Comparison of ENCODE assay signal across 8 cellular contexts in the genomic region with DNA sequence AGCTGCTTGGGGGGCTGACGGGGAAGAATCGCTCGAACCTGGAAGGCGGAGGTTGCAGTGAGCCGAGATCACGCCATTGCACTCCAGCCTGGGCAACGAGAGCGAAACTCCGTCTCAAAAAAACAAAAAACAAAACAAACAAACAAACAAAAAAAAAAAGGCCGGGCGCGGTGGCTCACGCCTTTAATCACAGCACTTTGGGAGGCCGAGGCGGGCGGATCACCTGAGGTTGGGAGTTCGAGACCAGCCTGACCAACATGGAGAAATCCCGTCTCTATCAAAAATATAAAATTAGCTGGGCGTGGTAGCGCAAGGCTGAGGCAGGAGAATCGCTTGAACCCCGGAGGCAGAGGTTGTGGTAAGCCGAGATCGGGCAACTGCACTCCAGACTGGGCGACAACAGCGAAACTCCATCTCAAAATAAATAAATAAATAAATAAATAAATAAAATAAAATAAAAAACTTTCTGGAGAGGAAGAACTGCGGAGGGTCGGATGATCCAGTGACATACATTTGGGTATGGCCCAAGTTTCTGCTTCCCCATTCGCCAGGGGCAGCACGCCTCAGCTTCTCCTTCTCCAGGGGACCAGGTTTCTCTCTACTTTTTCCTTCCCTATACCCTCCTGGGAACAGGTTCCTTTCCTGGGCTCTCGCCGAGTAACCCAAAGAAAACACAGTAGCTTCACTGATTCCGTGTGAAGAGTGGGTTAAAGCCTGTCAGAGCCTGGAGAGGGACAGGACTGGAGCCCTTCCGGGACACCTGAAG. TPM values are rescaled to one million over a fixed set of nuclear protein-coding genes. Genes with fewer than 3 reads are reported as not detected.
DNase-seq lines count a peak whose midpoint lies in the region; ATAC-seq and TF ChIP-seq lines count a peak whose summit lies in the region.
"Not testable (repeated sequence)": the region's sequence is repeated elsewhere in the genome, so short reads cannot be mapped to it uniquely, and the experiment has no call there.

No MANE protein-coding gene starts in this region.

- CTCF ChIA-PET in CD8-positive, alpha-beta T cell (lab: Charles Lee): interaction anchor here (0.5 to 2.4 kb wide), 4 partner anchors 18 to 214 kb away, joined by 3 to 18 read pairs (median 4); no protein-coding TSS in a partner anchor
- CTCF ChIA-PET in RWPE1 (lab: Yijun Ruan, JAX): interaction anchor here (0.6 to 0.9 kb wide), 5 partner anchors 13 to 377 kb away, joined by 3 to 4 read pairs (median 3); a partner anchor contains a TSS

- H3K9me3 Mint-ChIP-seq in CD8-positive, alpha-beta T cell; activated T-helper 2 cell treated with anti-CD3 and anti-CD28 coated beads, Interferon-gamma antibody, Interleukin-2, Interleukin-4, amounts not matched to agents 10 μg/mL and 5 μg/mL and 100 μg/mL, durations not matched to agents 14 hours and 24 hours and 36 hours; effector memory CD8-positive, alpha-beta T cell; nephron progenitor cell: not testable (repeated sequence)

- H3K9me3 ChIP-seq in CD8-positive, alpha-beta T cell (ENCODE audit: low read length); iPS-20b (ENCODE audit: insufficient read depth, low read depth, low read length): not testable (repeated sequence)

- H3K4me1 ChIP-seq in CD8-positive, alpha-beta T cell (ENCODE audit: insufficient read depth, low read length): peaks cover 40% of the 10 kb centered on the region
- not testable (repeated sequence) for H3K4me1 ChIP-seq in iPS-20b (ENCODE audit: insufficient read depth, low read length)

- not testable (repeated sequence) for ATAC-seq in CD8-positive, alpha-beta T cell; effector memory CD8-positive, alpha-beta T cell (replicated peaks)

- H3K9ac ChIP-seq in iPS-20b (ENCODE audit: low read depth, low read length): peak overlapping the region; percentile 90

- POLR2A ChIA-PET in CD8-positive, alpha-beta T cell (lab: Charles Lee): interaction anchor here (0.6 to 1.6 kb wide), 8 partner anchors 9 to 237 kb away, joined by 3 to 6 read pairs (median 4); a partner anchor contains a TSS
- POLR2A ChIA-PET in RWPE1 (lab: Yijun Ruan, JAX; ENCODE audit: low non-redundant PET): interaction anchor here (0.7 to 0.9 kb wide), 3 partner anchors 11 to 58 kb away, joined by 4 to 7 read pairs (median 4); no protein-coding TSS in a partner anchor

- not testable (repeated sequence) for TF ChIP-seq RAD21 in Ishikawa (IDR thresholded peaks at IDR 0.05; ENCODE audit: low read depth)

- not testable (repeated sequence) for DNase-seq in CD8-positive, alpha-beta T cell; RWPE1 (ENCODE audit: low spot score); activated T-helper 2 cell treated with anti-CD3 and anti-CD28 coated beads, Interferon-gamma antibody, Interleukin-2, Interleukin-4, amounts not matched to agents 10 μg/mL and 5 μg/mL and 100 μg/mL, durations not matched to agents 14 hours and 24 hours and 36 hours (ENCODE audit: low spot score); effector memory CD8-positive, alpha-beta T cell; nephron progenitor cell
- DNase-seq in substantia nigra (lab: John Stamatoyannopoulos, UW): peak in 10 of 49 donors; percentile 22 to 60 (median 40)

- not testable (repeated sequence) for H3K36me3 Mint-ChIP-seq in CD8-positive, alpha-beta T cell; activated T-helper 2 cell treated with anti-CD3 and anti-CD28 coated beads, Interferon-gamma antibody, Interleukin-2, Interleukin-4, amounts not matched to agents 10 μg/mL and 5 μg/mL and 100 μg/mL, durations not matched to agents 14 hours and 24 hours and 36 hours (ENCODE audit: low read depth); nephron progenitor cell (ENCODE audit: low read depth)
- H3K36me3 Mint-ChIP-seq in effector memory CD8-positive, alpha-beta T cell (ENCODE audit: insufficient read depth): peaks cover 14% of the 10 kb centered on the region

- H3K4me3 ChIP-seq in CD8-positive, alpha-beta T cell (ENCODE audit: low read depth, low read length): peak overlapping the region; percentile 94
- peak overlapping the region; percentile 99 for H3K4me3 ChIP-seq in iPS-20b (ENCODE audit: low read length)

- H3K27me3 ChIP-seq in CD8-positive, alpha-beta T cell (ENCODE audit: insufficient read depth, low read length); iPS-20b (ENCODE audit: insufficient read depth, low read length): not testable (repeated sequence)

- peak overlapping the region; percentile 97 for H3K4me3 Mint-ChIP-seq in CD8-positive, alpha-beta T cell
- peak overlapping the region; percentile 94 for H3K4me3 Mint-ChIP-seq in activated T-helper 2 cell treated with anti-CD3 and anti-CD28 coated beads, Interferon-gamma antibody, Interleukin-2, Interleukin-4, amounts not matched to agents 10 μg/mL and 5 μg/mL and 100 μg/mL, durations not matched to agents 14 hours and 24 hours and 36 hours (ENCODE audit: low read depth)
- peak overlapping the region; percentile 89 to 92 for H3K4me3 Mint-ChIP-seq in effector memory CD8-positive, alpha-beta T cell
- peak overlapping the region; percentile 96 for H3K4me3 Mint-ChIP-seq in nephron progenitor cell

- not testable (repeated sequence) for H3K36me3 ChIP-seq in CD8-positive, alpha-beta T cell (ENCODE audit: insufficient read depth, low read length); iPS-20b (ENCODE audit: insufficient read depth, low read depth, low read length)

- peaks cover 43% of the 10 kb centered on the region for H3K4me1 Mint-ChIP-seq in CD8-positive, alpha-beta T cell (ENCODE audit: low read depth)
- peaks cover 16% of the 10 kb centered on the region for H3K4me1 Mint-ChIP-seq in activated T-helper 2 cell treated with anti-CD3 and anti-CD28 coated beads, Interferon-gamma antibody, Interleukin-2, Interleukin-4, amounts not matched to agents 10 μg/mL and 5 μg/mL and 100 μg/mL, durations not matched to agents 14 hours and 24 hours and 36 hours (ENCODE audit: low read depth)
- H3K4me1 Mint-ChIP-seq in effector memory CD8-positive, alpha-beta T cell (ENCODE audit: low read depth in 2 of 2): peaks cover 28 to 42% of the 10 kb centered on the region in 2 donors
- H3K4me1 Mint-ChIP-seq in nephron progenitor cell: peaks cover 37% of the 10 kb centered on the region

- intact Hi-C loops in CD8-positive, alpha-beta T cell (cut with DNase I, micrococcal nuclease): loop anchor here (1.0 to 10.0 kb wide), 8 partner anchors 223 to 1312 kb away; a partner anchor contains a TSS
- intact Hi-C loops in activated T-helper 2 cell treated with anti-CD3 and anti-CD28 coated beads, Interferon-gamma antibody, Interleukin-2, Interleukin-4, amounts not matched to agents 10 μg/mL and 5 μg/mL and 100 μg/mL, durations not matched to agents 14 hours and 24 hours and 36 hours (cut with micrococcal nuclease): not testable (repeated sequence)

- not testable (repeated sequence) for H3K27me3 Mint-ChIP-seq in CD8-positive, alpha-beta T cell (ENCODE audit: low read depth); activated T-helper 2 cell treated with anti-CD3 and anti-CD28 coated beads, Interferon-gamma antibody, Interleukin-2, Interleukin-4, amounts not matched to agents 10 μg/mL and 5 μg/mL and 100 μg/mL, durations not matched to agents 14 hours and 24 hours and 36 hours (ENCODE audit: low read depth); effector memory CD8-positive, alpha-beta T cell; nephron progenitor cell (ENCODE audit: low read depth, poor library complexity)

- H3K27ac Mint-ChIP-seq in CD8-positive, alpha-beta T cell: peak overlapping the region; percentile 95
- peak overlapping the region; percentile 92 for H3K27ac Mint-ChIP-seq in activated T-helper 2 cell treated with anti-CD3 and anti-CD28 coated beads, Interferon-gamma antibody, Interleukin-2, Interleukin-4, amounts not matched to agents 10 μg/mL and 5 μg/mL and 100 μg/mL, durations not matched to agents 14 hours and 24 hours and 36 hours
- H3K27ac Mint-ChIP-seq in effector memory CD8-positive, alpha-beta T cell: peak overlapping the region; percentile 88 to 92
- H3K27ac Mint-ChIP-seq in nephron progenitor cell: peak overlapping the region; percentile 92

- not testable (repeated sequence) for TF ChIP-seq CTCF in CD8-positive, alpha-beta T cell (IDR thresholded peaks at IDR 0.05); RWPE1 (conservative IDR thresholded peaks at IDR 0.05; ENCODE audit: low read depth); nephron progenitor cell (IDR thresholded peaks at IDR 0.05)

- TF ChIP-seq EP300 in Ishikawa (IDR thresholded peaks at IDR 0.05; ENCODE audit: borderline replicate concordance): not testable (repeated sequence)

- H3K27ac ChIP-seq in CD8-positive, alpha-beta T cell (ENCODE audit: low read depth, low read length): peak overlapping the region; percentile 79
- peak overlapping the region; percentile 92 for H3K27ac ChIP-seq in RWPE1
- peak overlapping the region; percentile 26 for H3K27ac ChIP-seq in iPS-20b (ENCODE audit: low read length)
- peak overlapping the region; percentile 91 for H3K27ac ChIP-seq in substantia nigra (ENCODE audit: low read depth, low read length, poor library complexity, severe bottlenecking)

TF ChIP-seq in Ishikawa, 13 proteins besides CTCF, POLR2A, EP300 and RAD21:
- 0 out of 2 replicates have a peak, but pooled peaks have one; percentile 10 for TF ChIP-seq EGR1 (IDR thresholded peaks at IDR 0.05)

RNA-seq across cellular contexts. Expression of a gene that starts 0.9 kb away (rescaled TPM):
- 10 to 100 TPM; 18.6 to 20.6 TPM for total RNA-seq in CD8-positive, alpha-beta T cell
- 19.1 and 25.5 TPM in 2 replicates for total RNA-seq in activated T-helper 2 cell treated with anti-CD3 and anti-CD28 coated beads, Interferon-gamma antibody, Interleukin-2, Interleukin-4, amounts not matched to agents 10 μg/mL and 5 μg/mL and 100 μg/mL, durations not matched to agents 14 hours and 24 hours and 36 hours

RNA-seq across cellular contexts. Expression of a gene that starts 10.1 kb away (rescaled TPM):
- total RNA-seq in CD8-positive, alpha-beta T cell: 10 to 100 TPM; 17.5 to 18.1 TPM
- 25.4 and 25.5 TPM in 2 replicates for total RNA-seq in activated T-helper 2 cell treated with anti-CD3 and anti-CD28 coated beads, Interferon-gamma antibody, Interleukin-2, Interleukin-4, amounts not matched to agents 10 μg/mL and 5 μg/mL and 100 μg/mL, durations not matched to agents 14 hours and 24 hours and 36 hours

Comparison
In these comparisons a context has a peak if more than half of its experiments do, and no peak if none do; other contexts are left out.
1. H3K27ac ChIP-seq: peak in every context shown above with its lines; median percentile 92 in RWPE1; 91 in substantia nigra; 79 in CD8-positive, alpha-beta T cell; 26 in iPS-20b.